1 cellular context compared by ENCODE assay signal in genomic region chr18:47996091-47996541, GRCh38.
TF ChIP-seq lines count a peak whose summit lies in the region.

No MANE protein-coding gene starts in this region.

TF ChIP-seq in GM23338, 12 proteins besides CTCF, POLR2A, EP300 and RAD21 (continued from another document):
- TF ChIP-seq ZNF114 (CRISPR knock-in tag; IDR thresholded peaks at IDR 0.05) (no peak), EZH2phosphoT487 (IDR thresholded peaks at IDR 0.05; ENCODE audit: unreplicated experiment) (no peak), NANOG (IDR thresholded peaks at IDR 0.05; ENCODE audit: borderline replicate concordance) (no peak), ETS1 (IDR thresholded peaks at IDR 0.05) (no peak), EZH2 (IDR thresholded peaks at IDR 0.05; ENCODE audit: low read depth, unreplicated experiment) (no peak)
